Comparison of ENCODE assay signal across 1 cellular context in genomic region chr19:32971715-32972540, GRCh38.
A peak's percentile ranks its signal among the peaks of the same experiment; 100 is the strongest.
TF ChIP-seq lines count a peak whose summit lies in the region.

Gene CEP89 (minus strand): TSS chr19:32971958. CDS start chr19:32971874, 84 bp downstream.
A gene with protein sequence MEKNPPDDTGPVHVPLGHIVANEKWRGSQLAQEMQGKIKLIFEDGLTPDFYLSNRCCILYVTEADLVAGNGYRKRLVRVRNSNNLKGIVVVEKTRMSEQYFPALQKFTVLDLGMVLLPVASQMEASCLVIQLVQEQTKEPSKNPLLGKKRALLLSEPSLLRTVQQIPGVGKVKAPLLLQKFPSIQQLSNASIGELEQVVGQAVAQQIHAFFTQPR (plus strand): TSS chr19:32972242. CDS start chr19:32973197, 955 bp downstream.

TF ChIP-seq in HepG2, 621 proteins besides CTCF, POLR2A, EP300 and RAD21 (continued from another document):
- TF ChIP-seq, protein P1, sequence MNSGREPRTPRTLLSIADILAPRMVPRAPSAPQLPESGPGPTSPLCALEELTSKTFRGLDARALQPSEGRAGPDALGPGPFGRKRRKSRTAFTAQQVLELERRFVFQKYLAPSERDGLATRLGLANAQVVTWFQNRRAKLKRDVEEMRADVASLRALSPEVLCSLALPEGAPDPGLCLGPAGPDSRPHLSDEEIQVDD (CRISPR knock-in tag; IDR thresholded peaks at IDR 0.05; ENCODE audit: borderline replicate concordance) = no peak
- no peak for TF ChIP-seq PHB2 (IDR thresholded peaks at IDR 0.05; ENCODE audit: partially characterized antibody)
- TF ChIP-seq, protein P2, sequence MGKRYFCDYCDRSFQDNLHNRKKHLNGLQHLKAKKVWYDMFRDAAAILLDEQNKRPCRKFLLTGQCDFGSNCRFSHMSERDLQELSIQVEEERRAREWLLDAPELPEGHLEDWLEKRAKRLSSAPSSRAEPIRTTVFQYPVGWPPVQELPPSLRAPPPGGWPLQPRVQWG (CRISPR knock-in tag; IDR thresholded peaks at IDR 0.05; ENCODE audit: borderline replicate concordance, low read depth) = no peak
- TF ChIP-seq DBP (CRISPR knock-in tag; IDR thresholded peaks at IDR 0.05; ENCODE audit: not compliant biosample characterization) = no peak
- TF ChIP-seq ZNF232 (CRISPR knock-in tag; IDR thresholded peaks at IDR 0.05; ENCODE audit: borderline replicate concordance) = no peak
- TF ChIP-seq IRX3 (CRISPR knock-in tag; IDR thresholded peaks at IDR 0.05; ENCODE audit: borderline replicate concordance, low read depth) = peak; percentile 95; the same call in 1 of the 2 replicates
- TF ChIP-seq BATF2 (CRISPR knock-in tag; IDR thresholded peaks at IDR 0.05) = peak; percentile 89; the same call in 1 of the 2 replicates
- peak; percentile 35 for TF ChIP-seq RBM22 (optimal IDR thresholded peaks at IDR 0.05; ENCODE audit: low read length)
- peak; percentile 79 for TF ChIP-seq ZMYM4 (CRISPR knock-in tag; IDR thresholded peaks at IDR 0.05)
- TF ChIP-seq HMG20A (CRISPR knock-in tag; IDR thresholded peaks at IDR 0.05; ENCODE audit: borderline replicate concordance) = no peak
- no peak for TF ChIP-seq ZBTB8A (CRISPR knock-in tag; IDR thresholded peaks at IDR 0.05; ENCODE audit: borderline replicate concordance, low read depth)
- no peak for TF ChIP-seq ZNF839 (CRISPR knock-in tag; IDR thresholded peaks at IDR 0.05; ENCODE audit: borderline replicate concordance)
- TF ChIP-seq NRL (CRISPR knock-in tag; IDR thresholded peaks at IDR 0.05; ENCODE audit: borderline replicate concordance) = no peak
- TF ChIP-seq REPIN1 (CRISPR knock-in tag; IDR thresholded peaks at IDR 0.05; ENCODE audit: borderline replicate concordance, low read depth) = peak; percentile 96
- TF ChIP-seq, protein P3, sequence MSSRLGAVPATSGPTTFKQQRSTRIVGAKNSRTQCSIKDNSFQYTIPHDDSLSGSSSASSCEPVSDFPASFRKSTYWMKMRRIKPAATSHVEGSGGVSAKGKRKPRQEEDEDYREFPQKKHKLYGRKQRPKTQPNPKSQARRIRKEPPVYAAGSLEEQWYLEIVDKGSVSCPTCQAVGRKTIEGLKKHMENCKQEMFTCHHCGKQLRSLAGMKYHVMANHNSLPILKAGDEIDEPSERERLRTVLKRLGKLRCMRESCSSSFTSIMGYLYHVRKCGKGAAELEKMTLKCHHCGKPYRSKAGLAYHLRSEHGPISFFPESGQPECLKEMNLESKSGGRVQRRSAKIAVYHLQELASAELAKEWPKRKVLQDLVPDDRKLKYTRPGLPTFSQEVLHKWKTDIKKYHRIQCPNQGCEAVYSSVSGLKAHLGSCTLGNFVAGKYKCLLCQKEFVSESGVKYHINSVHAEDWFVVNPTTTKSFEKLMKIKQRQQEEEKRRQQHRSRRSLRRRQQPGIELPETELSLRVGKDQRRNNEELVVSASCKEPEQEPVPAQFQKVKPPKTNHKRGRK (CRISPR knock-in tag; IDR thresholded peaks at IDR 0.05) = no peak
- TF ChIP-seq ZNF276 (CRISPR knock-in tag; IDR thresholded peaks at IDR 0.05; ENCODE audit: low read depth) = peak; percentile 47; the same call in 1 of the 2 replicates
